18 cellular contexts compared by ENCODE assay signal in the genomic region with DNA sequence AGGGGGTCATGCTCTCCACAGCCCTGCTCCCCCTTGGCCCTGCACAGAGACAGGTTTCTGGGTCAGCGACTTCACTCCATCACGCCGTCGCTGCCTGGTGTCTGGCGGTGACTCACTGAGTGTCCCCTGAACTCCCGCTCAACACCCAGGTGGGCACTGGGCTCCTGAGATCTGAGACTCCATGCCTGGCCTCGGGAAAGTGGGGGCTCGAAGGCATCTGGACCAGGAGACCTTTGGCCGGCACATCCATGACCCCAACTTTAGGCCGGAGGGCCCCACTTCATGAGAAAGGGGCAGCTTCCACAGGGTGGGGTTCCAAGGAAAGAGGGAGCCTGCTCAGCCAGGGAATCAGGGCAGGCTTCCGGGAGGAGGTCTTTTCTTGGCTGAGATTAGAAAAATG.
"Had no signal": no experiment of that assay in that cellular context is flagged by ENCODE, and none has a peak within 500 bp of the region (broad histone marks: within the 10 kb centered on the region; RNA-seq: fewer than 3 reads in every experiment).

No MANE protein-coding gene starts in this region.

- H3K9me3 Mint-ChIP-seq: memory B cell; natural killer cell treated with Interleukin-12 subunit alpha and Interleukin-12 subunit beta and Interleukin-15 and Interleukin-18, amount 100 ng/mL, for 72 hours; stimulated activated naive B cell treated with anti-CD40 and anti-IgM and Interleukin-4, amounts not matched to agents 10 μg/mL and 1 μg/mL and 100 μg/mL, for 72 hours had no signal

- H3K4me3 ChIP-seq: colonic mucosa, esophagus muscularis mucosa, pancreas, thyroid gland had no signal

- H3K9me3 ChIP-seq: colonic mucosa, esophagus muscularis mucosa, pancreas, thyroid gland had no signal

- H3K27me3 Mint-ChIP-seq: activated naive CD8-positive, alpha-beta T cell had no signal

- DNase-seq: activated CD4-positive, alpha-beta T cell treated with anti-CD3 and anti-CD28 coated beads for 1 hour; activated CD4-positive, alpha-beta T cell treated with anti-CD3 and anti-CD28 coated beads, Interleukin-2, amount 50 U/mL, for 4 hours; amniotic stem cell; colonic mucosa; hippocampal formation; kidney; left ventricle myocardium superior; pancreas; stimulated activated CD4-positive, alpha-beta T cell treated with anti-CD3 and anti-CD28 coated beads, Interleukin-2, amount 100 ng/mL, for 48 hours; stimulated activated naive B cell treated with anti-CD40 and anti-IgM and Interleukin-4, amounts not matched to agents 10 μg/mL and 1 μg/mL and 100 μg/mL, for 72 hours; SW 1271; thyroid gland had no signal

- FAIRE-seq: kidney, pancreas, urothelium cell line had no signal

- H3K4me3 Mint-ChIP-seq: activated CD8-positive, alpha-beta memory T cell treated with anti-CD3 and anti-CD28 coated beads, Interleukin-2, amount 10 ng/mL, durations not matched to agents 7 days and 5 days; activated naive CD8-positive, alpha-beta T cell; memory B cell; natural killer cell treated with Interleukin-12 subunit alpha and Interleukin-12 subunit beta and Interleukin-15 and Interleukin-18, amount 100 ng/mL, for 72 hours; stimulated activated naive B cell treated with anti-CD40 and anti-IgM and Interleukin-4, amounts not matched to agents 10 μg/mL and 1 μg/mL and 100 μg/mL, for 72 hours had no signal

- H3K36me3 Mint-ChIP-seq: activated CD8-positive, alpha-beta memory T cell treated with anti-CD3 and anti-CD28 coated beads, Interleukin-2, amount 10 ng/mL, durations not matched to agents 7 days and 5 days; activated naive CD8-positive, alpha-beta T cell; memory B cell; natural killer cell treated with Interleukin-12 subunit alpha and Interleukin-12 subunit beta and Interleukin-15 and Interleukin-18, amount 100 ng/mL, for 72 hours; stimulated activated naive B cell treated with anti-CD40 and anti-IgM and Interleukin-4, amounts not matched to agents 10 μg/mL and 1 μg/mL and 100 μg/mL, for 72 hours had no signal

- ATAC-seq: activated CD8-positive, alpha-beta memory T cell treated with anti-CD3 and anti-CD28 coated beads, Interleukin-2, amount 10 ng/mL, durations not matched to agents 7 days and 5 days; left ventricle myocardium superior; natural killer cell treated with Interleukin-12 subunit alpha and Interleukin-12 subunit beta and Interleukin-15 and Interleukin-18, amount 100 ng/mL, for 72 hours; pancreas had no signal

- H3K27ac ChIP-seq: colonic mucosa, esophagus muscularis mucosa, pancreas, thyroid gland had no signal

- H3K27ac Mint-ChIP-seq: activated CD8-positive, alpha-beta memory T cell treated with anti-CD3 and anti-CD28 coated beads, Interleukin-2, amount 10 ng/mL, durations not matched to agents 7 days and 5 days; activated naive CD8-positive, alpha-beta T cell; memory B cell; stimulated activated naive B cell treated with anti-CD40 and anti-IgM and Interleukin-4, amounts not matched to agents 10 μg/mL and 1 μg/mL and 100 μg/mL, for 72 hours had no signal

- H3K27me3 ChIP-seq: colonic mucosa, thyroid gland had no signal

- H3K4me1 ChIP-seq: colonic mucosa, pancreas had no signal

- H3K36me3 ChIP-seq: colonic mucosa, esophagus muscularis mucosa, pancreas, thyroid gland had no signal
